10 cellular contexts compared by ENCODE assay signal in the genomic region with DNA sequence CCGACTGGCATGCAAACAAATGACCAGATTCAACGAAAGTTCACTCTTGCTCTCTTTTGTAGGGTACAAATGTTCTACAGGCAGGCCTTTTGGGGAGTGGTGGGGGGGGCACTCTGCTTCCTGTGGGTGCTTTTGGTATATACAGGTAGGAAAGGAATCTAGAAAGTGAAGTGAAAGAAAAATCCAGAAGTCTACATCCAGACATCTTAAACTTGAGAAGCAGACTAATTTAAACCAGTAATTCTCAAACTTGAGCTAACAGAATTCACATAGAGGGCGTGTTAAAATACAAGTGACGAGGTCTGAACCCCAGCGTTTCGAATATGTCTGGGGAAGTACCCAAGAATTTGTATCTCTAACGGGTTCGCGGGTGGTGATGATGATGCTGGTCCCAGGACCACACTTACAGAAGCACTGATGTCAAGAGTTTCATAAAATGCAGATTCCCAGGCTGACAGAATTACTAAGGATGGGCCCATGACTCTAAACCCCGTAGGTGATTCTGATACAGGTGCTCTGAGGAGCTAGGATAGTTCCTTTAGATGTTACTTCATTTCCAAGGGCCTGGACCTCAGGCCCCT. TPM values are rescaled to one million over a fixed set of nuclear protein-coding genes. Genes with fewer than 3 reads are reported as not detected.
DNase-seq lines count a peak whose midpoint lies in the region; TF ChIP-seq lines count a peak whose summit lies in the region.
"Had no signal": no experiment of that assay in that cellular context is flagged by ENCODE, and none has a peak within 500 bp of the region (broad histone marks: within the 10 kb centered on the region; RNA-seq: fewer than 3 reads in every experiment).

No MANE protein-coding gene starts in this region.

- H3K27me3 ChIP-seq in muscle layer of colon (ENCODE audit: control insufficient read depth in 1 of 2, insufficient read depth in 2 of 2, low read length in 2 of 2) (no peaks in the 10 kb centered on the region), vagina (no peaks in the 10 kb centered on the region)

- DNase-seq in stimulated activated naive CD4-positive, alpha-beta T cell (lab: John Stamatoyannopoulos, UW) = peak in 4 of 6 experiments; percentile 18 to 59 (median 38)
- DNase-seq in stimulated activated naive CD4-positive, alpha-beta T cell treated with Interleukin-2 at 50 U/mL for 16 hours (lab: John Stamatoyannopoulos, UW) = no peak
- no peak for DNase-seq in coronary artery (ENCODE audit: low spot score)
- DNase-seq in vagina (ENCODE audit: extremely low spot score in 2 of 2) = no peak
- no peak for DNase-seq in MV-4-11 (lab: John Stamatoyannopoulos, UW)
- no peak for DNase-seq in dedifferentiated amniotic fluid mesenchymal stem cell (ENCODE audit: extremely low spot score)
- no peak for DNase-seq in GDM1 (lab: John Stamatoyannopoulos, UW)
- DNase-seq: DND-41, NCI-H524 treated with DMSO at 0.1 percent for 48 hours had no signal

- TF ChIP-seq POLR2A in vagina (IDR thresholded peaks at IDR 0.05) = no peak

- H3K27ac ChIP-seq in coronary artery (peak overlapping the region; percentile 90 to 92), muscle layer of colon (ENCODE audit: low read depth, low read length) (peak overlapping the region; percentile 21), vagina (peak overlapping the region; percentile 85)

- intact Hi-C loops in vagina (cut with DNase I) = no loop called here

- H3K36me3 ChIP-seq in muscle layer of colon (ENCODE audit: insufficient read depth, low read length) = peaks cover 7% of the 10 kb centered on the region
- no peaks in the 10 kb centered on the region for H3K36me3 ChIP-seq in vagina

- peak overlapping the region; percentile 80 for H3K4me3 ChIP-seq in coronary artery
- peak overlapping the region; percentile 62 to 88 for H3K4me3 ChIP-seq in muscle layer of colon (ENCODE audit: low read depth in 1 of 2, low read length in 2 of 2)
- H3K4me3 ChIP-seq in vagina = peak overlapping the region; percentile 72 to 92

- peaks cover 10% of the 10 kb centered on the region for H3K4me1 ChIP-seq in muscle layer of colon (ENCODE audit: insufficient read depth, low read length)
- peaks cover 11% of the 10 kb centered on the region for H3K4me1 ChIP-seq in vagina

- H3K9ac ChIP-seq in muscle layer of colon (ENCODE audit: low read length) = no peak overlapping the region

- TF ChIP-seq CTCF in coronary artery (IDR thresholded peaks at IDR 0.05) (no peak), vagina (IDR thresholded peaks at IDR 0.05) (no peak)

- no peaks in the 10 kb centered on the region for H3K9me3 ChIP-seq in muscle layer of colon (ENCODE audit: low read length)
- H3K9me3 ChIP-seq in vagina = no peaks in the 10 kb centered on the region

RNA-seq across cellular contexts. Expression of a gene that starts 0.5 kb away (rescaled TPM):
- total RNA-seq in vagina = 6.4 TPM

RNA-seq across cellular contexts. Expression of a gene that starts 18.5 kb away (rescaled TPM):
- 103 TPM for total RNA-seq in vagina

RNA-seq across cellular contexts. Expression of a gene that starts 18.7 kb away (rescaled TPM):
- 45.9 TPM for total RNA-seq in vagina

Comparison
In these comparisons a context has a peak if more than half of its experiments do, and no peak if none do; other contexts are left out.
1. DNase-seq: peak in stimulated activated naive CD4-positive, alpha-beta T cell (4 of 6); none in stimulated activated naive CD4-positive, alpha-beta T cell treated with Interleukin-2 at 50 U/mL for 16 hours (single experiment), coronary artery (single experiment), vagina (0 of 2), MV-4-11 (single experiment), dedifferentiated amniotic fluid mesenchymal stem cell (single experiment) and GDM1 (single experiment).
2. H3K27ac ChIP-seq: peak in every context shown above with its lines; median percentile 91 in coronary artery; 85 in vagina; 21 in muscle layer of colon.
3. Peak in every context shown above with its lines, with median percentiles within 50 percentile points of each other: H3K4me3 ChIP-seq.